Comparison of ENCODE assay signal across 16 cellular contexts in genomic region chr6:43741829-43742228, GRCh38.
"Had no signal": no experiment of that assay in that cellular context is flagged by ENCODE, and none has a peak within 500 bp of the region (broad histone marks: within the 10 kb centered on the region; RNA-seq: fewer than 3 reads in every experiment).

No MANE protein-coding gene starts in this region.

- H3K9me3 ChIP-seq: lower lobe of right lung, tibial artery had no signal

- H3K4me3 ChIP-seq: cardiac muscle cell, hepatocyte, lower lobe of right lung, tibial artery had no signal

- H3K27me3 ChIP-seq: cardiac muscle cell, foreskin keratinocyte, hepatocyte had no signal

- ATAC-seq: activated T-cell treated with anti-CD3 and anti-CD28 coated beads, Interleukin-2, amount 50 U/mL, for 72 hours; foreskin keratinocyte; natural killer cell; T-helper 17 cell had no signal

- H3K36me3 ChIP-seq: cardiac muscle cell, lower lobe of right lung, tibial artery, WERI-Rb-1 had no signal

- DNase-seq: activated CD4-positive, alpha-beta T cell treated with anti-CD3 and anti-CD28 coated beads, Interleukin-2, amount 50 U/mL, for 4 hours; activated naive CD4-positive, alpha-beta T cell treated with anti-CD3 and anti-CD28 coated beads, Interleukin-2, amount 50 U/mL, for 16 hours; activated T-cell treated with anti-CD3 and anti-CD28 coated beads, Interleukin-2, amount 50 U/mL, for 72 hours; dermis blood vessel endothelial cell; effector memory CD4-positive, alpha-beta T cell; foreskin keratinocyte; lower lobe of right lung; natural killer cell; nucleus accumbens; stimulated activated naive CD4-positive, alpha-beta T cell treated with Interleukin-2 at 50 U/mL for 16 hours; substantia nigra; T-helper 17 cell; tibial artery had no signal

- H3K4me1 ChIP-seq: lower lobe of right lung, tibial artery had no signal

- H3K27ac ChIP-seq: cardiac muscle cell, foreskin keratinocyte, hepatocyte, lower lobe of right lung, tibial artery had no signal

- H3K36me3 Mint-ChIP-seq: natural killer cell had no signal

- H3K27ac Mint-ChIP-seq: activated T-cell treated with anti-CD3 and anti-CD28 coated beads, Interleukin-2, amount 50 U/mL, for 72 hours; natural killer cell had no signal

- H3K4me3 Mint-ChIP-seq: activated T-cell treated with anti-CD3 and anti-CD28 coated beads, Interleukin-2, amount 50 U/mL, for 72 hours; natural killer cell had no signal

- H3K9me3 Mint-ChIP-seq: activated T-cell treated with anti-CD3 and anti-CD28 coated beads, Interleukin-2, amount 50 U/mL, for 72 hours; natural killer cell had no signal
